In the genomic region with DNA sequence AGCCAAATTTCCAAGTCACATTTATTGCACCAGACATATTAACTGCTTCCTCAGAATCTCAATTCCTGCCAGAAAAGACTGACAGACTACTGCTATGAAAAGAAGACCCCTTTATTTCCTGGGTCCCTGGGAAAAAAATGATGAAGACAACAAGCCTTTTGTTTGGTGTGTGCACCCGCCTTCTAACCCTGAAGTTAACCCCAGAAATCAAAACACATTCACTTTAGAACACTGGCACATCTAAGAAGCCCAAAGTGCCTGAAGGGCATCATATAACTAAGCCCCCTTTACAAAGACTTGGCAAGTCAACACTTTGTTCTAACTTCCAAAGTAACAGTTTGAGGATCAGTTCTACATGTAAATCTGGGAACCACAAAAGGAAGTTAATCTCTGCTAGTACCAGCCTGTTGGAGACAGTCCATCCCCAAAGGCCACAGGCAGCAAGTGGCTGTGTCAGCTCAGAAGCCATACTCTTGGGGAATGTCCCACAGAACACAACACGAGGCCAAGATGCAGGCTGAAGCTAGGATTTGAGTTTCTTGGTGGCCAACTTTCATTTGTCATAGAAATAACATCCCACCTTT, we compare ENCODE assay signal across 2 cellular contexts.
TF ChIP-seq lines count a peak whose summit lies in the region.

No MANE protein-coding gene starts in this region.

TF ChIP-seq in H1, 55 proteins besides CTCF, POLR2A, EP300 and RAD21 (continues in another document):
- TF ChIP-seq, protein P1, sequence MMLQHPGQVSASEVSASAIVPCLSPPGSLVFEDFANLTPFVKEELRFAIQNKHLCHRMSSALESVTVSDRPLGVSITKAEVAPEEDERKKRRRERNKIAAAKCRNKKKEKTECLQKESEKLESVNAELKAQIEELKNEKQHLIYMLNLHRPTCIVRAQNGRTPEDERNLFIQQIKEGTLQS (IDR thresholded peaks at IDR 0.05; ENCODE audit: insufficient read depth, low read depth, low read length): no peak
- TF ChIP-seq SP2 (IDR thresholded peaks at IDR 0.05; ENCODE audit: low read length) (no peak), KDM1A (IDR thresholded peaks at IDR 0.05; ENCODE audit: borderline replicate concordance, low read length) (no peak), POU5F1 (IDR thresholded peaks at IDR 0.05; ENCODE audit: low read depth, low read length) (no peak), HDAC2 (IDR thresholded peaks at IDR 0.05; ENCODE audit: borderline replicate concordance in 1 of 2, low read depth in 2 of 2, low read length in 2 of 2) (no peak), MAFK (IDR thresholded peaks at IDR 0.05; ENCODE audit: low read depth, low read length) (no peak), TBP (IDR thresholded peaks at IDR 0.05; ENCODE audit: low read depth, low read length) (no peak), CBX5 (IDR thresholded peaks at IDR 0.05; ENCODE audit: low read depth, low read length) (no peak), CHD2 (IDR thresholded peaks at IDR 0.05; ENCODE audit: low read length) (no peak), EZH2 (IDR thresholded peaks at IDR 0.05; ENCODE audit: low read depth, low read length, severe bottlenecking) (no peak), SRF (IDR thresholded peaks at IDR 0.05; ENCODE audit: low read depth, low read length) (no peak), CEBPB (IDR thresholded peaks at IDR 0.05; ENCODE audit: low read depth, low read length) (no peak), BACH1 (IDR thresholded peaks at IDR 0.05; ENCODE audit: low read length) (no peak), EGR1 (IDR thresholded peaks at IDR 0.05; ENCODE audit: borderline replicate concordance, low read depth, low read length) (no peak)
- TF ChIP-seq, protein P2, sequence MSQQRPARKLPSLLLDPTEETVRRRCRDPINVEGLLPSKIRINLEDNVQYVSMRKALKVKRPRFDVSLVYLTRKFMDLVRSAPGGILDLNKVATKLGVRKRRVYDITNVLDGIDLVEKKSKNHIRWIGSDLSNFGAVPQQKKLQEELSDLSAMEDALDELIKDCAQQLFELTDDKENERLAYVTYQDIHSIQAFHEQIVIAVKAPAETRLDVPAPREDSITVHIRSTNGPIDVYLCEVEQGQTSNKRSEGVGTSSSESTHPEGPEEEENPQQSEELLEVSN (IDR thresholded peaks at IDR 0.05): no peak
- TF ChIP-seq, protein P3, sequence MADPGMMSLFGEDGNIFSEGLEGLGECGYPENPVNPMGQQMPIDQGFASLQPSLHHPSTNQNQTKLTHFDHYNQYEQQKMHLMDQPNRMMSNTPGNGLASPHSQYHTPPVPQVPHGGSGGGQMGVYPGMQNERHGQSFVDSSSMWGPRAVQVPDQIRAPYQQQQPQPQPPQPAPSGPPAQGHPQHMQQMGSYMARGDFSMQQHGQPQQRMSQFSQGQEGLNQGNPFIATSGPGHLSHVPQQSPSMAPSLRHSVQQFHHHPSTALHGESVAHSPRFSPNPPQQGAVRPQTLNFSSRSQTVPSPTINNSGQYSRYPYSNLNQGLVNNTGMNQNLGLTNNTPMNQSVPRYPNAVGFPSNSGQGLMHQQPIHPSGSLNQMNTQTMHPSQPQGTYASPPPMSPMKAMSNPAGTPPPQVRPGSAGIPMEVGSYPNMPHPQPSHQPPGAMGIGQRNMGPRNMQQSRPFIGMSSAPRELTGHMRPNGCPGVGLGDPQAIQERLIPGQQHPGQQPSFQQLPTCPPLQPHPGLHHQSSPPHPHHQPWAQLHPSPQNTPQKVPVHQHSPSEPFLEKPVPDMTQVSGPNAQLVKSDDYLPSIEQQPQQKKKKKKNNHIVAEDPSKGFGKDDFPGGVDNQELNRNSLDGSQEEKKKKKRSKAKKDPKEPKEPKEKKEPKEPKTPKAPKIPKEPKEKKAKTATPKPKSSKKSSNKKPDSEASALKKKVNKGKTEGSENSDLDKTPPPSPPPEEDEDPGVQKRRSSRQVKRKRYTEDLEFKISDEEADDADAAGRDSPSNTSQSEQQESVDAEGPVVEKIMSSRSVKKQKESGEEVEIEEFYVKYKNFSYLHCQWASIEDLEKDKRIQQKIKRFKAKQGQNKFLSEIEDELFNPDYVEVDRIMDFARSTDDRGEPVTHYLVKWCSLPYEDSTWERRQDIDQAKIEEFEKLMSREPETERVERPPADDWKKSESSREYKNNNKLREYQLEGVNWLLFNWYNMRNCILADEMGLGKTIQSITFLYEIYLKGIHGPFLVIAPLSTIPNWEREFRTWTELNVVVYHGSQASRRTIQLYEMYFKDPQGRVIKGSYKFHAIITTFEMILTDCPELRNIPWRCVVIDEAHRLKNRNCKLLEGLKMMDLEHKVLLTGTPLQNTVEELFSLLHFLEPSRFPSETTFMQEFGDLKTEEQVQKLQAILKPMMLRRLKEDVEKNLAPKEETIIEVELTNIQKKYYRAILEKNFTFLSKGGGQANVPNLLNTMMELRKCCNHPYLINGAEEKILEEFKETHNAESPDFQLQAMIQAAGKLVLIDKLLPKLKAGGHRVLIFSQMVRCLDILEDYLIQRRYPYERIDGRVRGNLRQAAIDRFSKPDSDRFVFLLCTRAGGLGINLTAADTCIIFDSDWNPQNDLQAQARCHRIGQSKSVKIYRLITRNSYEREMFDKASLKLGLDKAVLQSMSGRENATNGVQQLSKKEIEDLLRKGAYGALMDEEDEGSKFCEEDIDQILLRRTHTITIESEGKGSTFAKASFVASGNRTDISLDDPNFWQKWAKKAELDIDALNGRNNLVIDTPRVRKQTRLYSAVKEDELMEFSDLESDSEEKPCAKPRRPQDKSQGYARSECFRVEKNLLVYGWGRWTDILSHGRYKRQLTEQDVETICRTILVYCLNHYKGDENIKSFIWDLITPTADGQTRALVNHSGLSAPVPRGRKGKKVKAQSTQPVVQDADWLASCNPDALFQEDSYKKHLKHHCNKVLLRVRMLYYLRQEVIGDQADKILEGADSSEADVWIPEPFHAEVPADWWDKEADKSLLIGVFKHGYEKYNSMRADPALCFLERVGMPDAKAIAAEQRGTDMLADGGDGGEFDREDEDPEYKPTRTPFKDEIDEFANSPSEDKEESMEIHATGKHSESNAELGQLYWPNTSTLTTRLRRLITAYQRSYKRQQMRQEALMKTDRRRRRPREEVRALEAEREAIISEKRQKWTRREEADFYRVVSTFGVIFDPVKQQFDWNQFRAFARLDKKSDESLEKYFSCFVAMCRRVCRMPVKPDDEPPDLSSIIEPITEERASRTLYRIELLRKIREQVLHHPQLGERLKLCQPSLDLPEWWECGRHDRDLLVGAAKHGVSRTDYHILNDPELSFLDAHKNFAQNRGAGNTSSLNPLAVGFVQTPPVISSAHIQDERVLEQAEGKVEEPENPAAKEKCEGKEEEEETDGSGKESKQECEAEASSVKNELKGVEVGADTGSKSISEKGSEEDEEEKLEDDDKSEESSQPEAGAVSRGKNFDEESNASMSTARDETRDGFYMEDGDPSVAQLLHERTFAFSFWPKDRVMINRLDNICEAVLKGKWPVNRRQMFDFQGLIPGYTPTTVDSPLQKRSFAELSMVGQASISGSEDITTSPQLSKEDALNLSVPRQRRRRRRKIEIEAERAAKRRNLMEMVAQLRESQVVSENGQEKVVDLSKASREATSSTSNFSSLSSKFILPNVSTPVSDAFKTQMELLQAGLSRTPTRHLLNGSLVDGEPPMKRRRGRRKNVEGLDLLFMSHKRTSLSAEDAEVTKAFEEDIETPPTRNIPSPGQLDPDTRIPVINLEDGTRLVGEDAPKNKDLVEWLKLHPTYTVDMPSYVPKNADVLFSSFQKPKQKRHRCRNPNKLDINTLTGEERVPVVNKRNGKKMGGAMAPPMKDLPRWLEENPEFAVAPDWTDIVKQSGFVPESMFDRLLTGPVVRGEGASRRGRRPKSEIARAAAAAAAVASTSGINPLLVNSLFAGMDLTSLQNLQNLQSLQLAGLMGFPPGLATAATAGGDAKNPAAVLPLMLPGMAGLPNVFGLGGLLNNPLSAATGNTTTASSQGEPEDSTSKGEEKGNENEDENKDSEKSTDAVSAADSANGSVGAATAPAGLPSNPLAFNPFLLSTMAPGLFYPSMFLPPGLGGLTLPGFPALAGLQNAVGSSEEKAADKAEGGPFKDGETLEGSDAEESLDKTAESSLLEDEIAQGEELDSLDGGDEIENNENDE (IDR thresholded peaks at IDR 0.05; ENCODE audit: insufficient replicate concordance, low read length): no peak

TF ChIP-seq in HepG2, 621 proteins besides CTCF, POLR2A, EP300 and RAD21:
- TF ChIP-seq, protein P4, sequence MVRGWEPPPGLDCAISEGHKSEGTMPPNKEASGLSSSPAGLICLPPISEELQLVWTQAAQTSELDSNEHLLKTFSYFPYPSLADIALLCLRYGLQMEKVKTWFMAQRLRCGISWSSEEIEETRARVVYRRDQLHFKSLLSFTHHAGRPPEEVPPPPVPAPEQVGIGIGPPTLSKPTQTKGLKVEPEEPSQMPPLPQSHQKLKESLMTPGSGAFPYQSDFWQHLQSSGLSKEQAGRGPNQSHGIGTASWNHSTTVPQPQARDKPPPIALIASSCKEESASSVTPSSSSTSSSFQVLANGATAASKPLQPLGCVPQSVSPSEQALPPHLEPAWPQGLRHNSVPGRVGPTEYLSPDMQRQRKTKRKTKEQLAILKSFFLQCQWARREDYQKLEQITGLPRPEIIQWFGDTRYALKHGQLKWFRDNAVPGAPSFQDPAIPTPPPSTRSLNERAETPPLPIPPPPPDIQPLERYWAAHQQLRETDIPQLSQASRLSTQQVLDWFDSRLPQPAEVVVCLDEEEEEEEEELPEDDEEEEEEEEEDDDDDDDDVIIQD (CRISPR knock-in tag; IDR thresholded peaks at IDR 0.05; ENCODE audit: low read depth): no peak
- TF ChIP-seq, protein P5, sequence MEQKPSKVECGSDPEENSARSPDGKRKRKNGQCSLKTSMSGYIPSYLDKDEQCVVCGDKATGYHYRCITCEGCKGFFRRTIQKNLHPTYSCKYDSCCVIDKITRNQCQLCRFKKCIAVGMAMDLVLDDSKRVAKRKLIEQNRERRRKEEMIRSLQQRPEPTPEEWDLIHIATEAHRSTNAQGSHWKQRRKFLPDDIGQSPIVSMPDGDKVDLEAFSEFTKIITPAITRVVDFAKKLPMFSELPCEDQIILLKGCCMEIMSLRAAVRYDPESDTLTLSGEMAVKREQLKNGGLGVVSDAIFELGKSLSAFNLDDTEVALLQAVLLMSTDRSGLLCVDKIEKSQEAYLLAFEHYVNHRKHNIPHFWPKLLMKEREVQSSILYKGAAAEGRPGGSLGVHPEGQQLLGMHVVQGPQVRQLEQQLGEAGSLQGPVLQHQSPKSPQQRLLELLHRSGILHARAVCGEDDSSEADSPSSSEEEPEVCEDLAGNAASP (CRISPR knock-in tag; IDR thresholded peaks at IDR 0.05; ENCODE audit: borderline replicate concordance): no peak
- TF ChIP-seq, protein P6, sequence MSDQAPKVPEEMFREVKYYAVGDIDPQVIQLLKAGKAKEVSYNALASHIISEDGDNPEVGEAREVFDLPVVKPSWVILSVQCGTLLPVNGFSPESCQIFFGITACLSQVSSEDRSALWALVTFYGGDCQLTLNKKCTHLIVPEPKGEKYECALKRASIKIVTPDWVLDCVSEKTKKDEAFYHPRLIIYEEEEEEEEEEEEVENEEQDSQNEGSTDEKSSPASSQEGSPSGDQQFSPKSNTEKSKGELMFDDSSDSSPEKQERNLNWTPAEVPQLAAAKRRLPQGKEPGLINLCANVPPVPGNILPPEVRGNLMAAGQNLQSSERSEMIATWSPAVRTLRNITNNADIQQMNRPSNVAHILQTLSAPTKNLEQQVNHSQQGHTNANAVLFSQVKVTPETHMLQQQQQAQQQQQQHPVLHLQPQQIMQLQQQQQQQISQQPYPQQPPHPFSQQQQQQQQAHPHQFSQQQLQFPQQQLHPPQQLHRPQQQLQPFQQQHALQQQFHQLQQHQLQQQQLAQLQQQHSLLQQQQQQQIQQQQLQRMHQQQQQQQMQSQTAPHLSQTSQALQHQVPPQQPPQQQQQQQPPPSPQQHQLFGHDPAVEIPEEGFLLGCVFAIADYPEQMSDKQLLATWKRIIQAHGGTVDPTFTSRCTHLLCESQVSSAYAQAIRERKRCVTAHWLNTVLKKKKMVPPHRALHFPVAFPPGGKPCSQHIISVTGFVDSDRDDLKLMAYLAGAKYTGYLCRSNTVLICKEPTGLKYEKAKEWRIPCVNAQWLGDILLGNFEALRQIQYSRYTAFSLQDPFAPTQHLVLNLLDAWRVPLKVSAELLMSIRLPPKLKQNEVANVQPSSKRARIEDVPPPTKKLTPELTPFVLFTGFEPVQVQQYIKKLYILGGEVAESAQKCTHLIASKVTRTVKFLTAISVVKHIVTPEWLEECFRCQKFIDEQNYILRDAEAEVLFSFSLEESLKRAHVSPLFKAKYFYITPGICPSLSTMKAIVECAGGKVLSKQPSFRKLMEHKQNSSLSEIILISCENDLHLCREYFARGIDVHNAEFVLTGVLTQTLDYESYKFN (CRISPR knock-in tag; conservative IDR thresholded peaks at IDR 0.05): no peak
- TF ChIP-seq PAX8 (CRISPR knock-in tag; IDR thresholded peaks at IDR 0.05; ENCODE audit: borderline replicate concordance) (no peak), HNRNPUL1 (IDR thresholded peaks at IDR 0.05; ENCODE audit: low read depth, low read length) (no peak), GFI1 (CRISPR knock-in tag; IDR thresholded peaks at IDR 0.05; ENCODE audit: borderline replicate concordance) (no peak), ZNF570 (CRISPR knock-in tag; IDR thresholded peaks at IDR 0.05; ENCODE audit: borderline replicate concordance) (no peak), ZNF672 (CRISPR knock-in tag; IDR thresholded peaks at IDR 0.05) (no peak), NFE2L2 (IDR thresholded peaks at IDR 0.05; ENCODE audit: low read length) (no peak), ZNF333 (CRISPR knock-in tag; IDR thresholded peaks at IDR 0.05; ENCODE audit: borderline replicate concordance) (no peak), REXO4 (CRISPR knock-in tag; IDR thresholded peaks at IDR 0.05; ENCODE audit: borderline replicate concordance) (no peak), PPARG (CRISPR knock-in tag; conservative IDR thresholded peaks at IDR 0.05) (no peak), SMARCE1 (IDR thresholded peaks at IDR 0.05; ENCODE audit: borderline replicate concordance) (no peak), ZNF678 (CRISPR knock-in tag; IDR thresholded peaks at IDR 0.05) (no peak), ZNF256 (CRISPR knock-in tag; conservative IDR thresholded peaks at IDR 0.05) (no peak)
- TF ChIP-seq, protein P7, sequence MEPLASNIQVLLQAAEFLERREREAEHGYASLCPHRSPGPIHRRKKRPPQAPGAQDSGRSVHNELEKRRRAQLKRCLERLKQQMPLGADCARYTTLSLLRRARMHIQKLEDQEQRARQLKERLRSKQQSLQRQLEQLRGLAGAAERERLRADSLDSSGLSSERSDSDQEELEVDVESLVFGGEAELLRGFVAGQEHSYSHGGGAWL (CRISPR knock-in tag; IDR thresholded peaks at IDR 0.05): no peak
- TF ChIP-seq, protein P8, sequence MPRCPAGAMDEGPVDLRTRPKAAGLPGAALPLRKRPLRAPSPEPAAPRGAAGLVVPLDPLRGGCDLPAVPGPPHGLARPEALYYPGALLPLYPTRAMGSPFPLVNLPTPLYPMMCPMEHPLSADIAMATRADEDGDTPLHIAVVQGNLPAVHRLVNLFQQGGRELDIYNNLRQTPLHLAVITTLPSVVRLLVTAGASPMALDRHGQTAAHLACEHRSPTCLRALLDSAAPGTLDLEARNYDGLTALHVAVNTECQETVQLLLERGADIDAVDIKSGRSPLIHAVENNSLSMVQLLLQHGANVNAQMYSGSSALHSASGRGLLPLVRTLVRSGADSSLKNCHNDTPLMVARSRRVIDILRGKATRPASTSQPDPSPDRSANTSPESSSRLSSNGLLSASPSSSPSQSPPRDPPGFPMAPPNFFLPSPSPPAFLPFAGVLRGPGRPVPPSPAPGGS (CRISPR knock-in tag; IDR thresholded peaks at IDR 0.05): no peak
TF ChIP-seq in HepG2: peak in this region for 0.
